In the genomic region with DNA sequence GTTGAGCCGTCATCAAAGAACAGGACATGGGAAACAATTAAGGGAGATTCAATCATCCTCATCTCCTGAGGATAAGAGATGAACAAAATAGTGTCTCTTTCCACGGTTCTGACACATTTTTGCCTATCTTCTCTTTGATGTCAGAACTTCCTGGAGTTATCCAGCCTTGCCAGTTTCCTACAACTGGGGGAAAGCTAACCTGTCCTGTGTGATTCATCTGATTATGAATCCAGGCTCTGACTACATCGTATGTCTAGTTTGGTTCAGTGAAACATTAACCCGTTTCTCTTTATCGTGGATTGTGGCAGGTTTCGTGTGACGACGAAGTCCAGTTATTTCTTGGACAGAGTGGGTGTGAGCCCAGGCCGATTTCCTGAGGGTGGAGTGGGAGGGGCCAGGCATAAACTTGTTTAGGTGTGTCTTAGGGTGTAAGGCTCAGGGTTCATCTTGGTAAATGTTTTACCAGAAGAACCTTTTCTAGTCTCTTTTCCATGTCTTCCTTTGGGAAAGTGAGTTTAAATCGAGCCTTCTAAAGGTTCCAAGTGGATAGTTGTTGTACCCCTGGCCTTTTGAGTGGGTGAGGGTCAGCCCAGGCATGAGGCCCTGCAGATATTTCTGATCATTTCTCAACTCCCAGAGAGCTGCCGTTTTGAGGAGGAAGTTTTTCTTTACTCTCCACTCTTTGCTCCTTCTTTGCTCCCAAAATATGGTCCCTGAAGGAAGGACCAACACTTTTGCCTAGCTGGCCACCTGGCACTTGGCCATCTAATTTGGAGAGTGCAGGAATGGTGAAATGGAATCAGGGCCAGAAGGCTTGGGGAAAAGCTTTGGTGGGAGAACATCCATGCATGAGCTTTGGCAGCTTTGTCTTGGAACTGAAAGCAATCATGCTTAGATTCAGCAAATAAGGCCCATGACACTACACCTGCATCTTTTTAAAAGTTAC, we compare ENCODE assay signal across 16 cellular contexts. TPM values are rescaled to one million over a fixed set of nuclear protein-coding genes. Genes with fewer than 3 reads are reported as not detected.
DNase-seq lines count a peak whose midpoint lies in the region; ATAC-seq and TF ChIP-seq lines count a peak whose summit lies in the region.
"Had no signal": no experiment of that assay in that cellular context is flagged by ENCODE, and none has a peak within 500 bp of the region (broad histone marks: within the 10 kb centered on the region; RNA-seq: fewer than 3 reads in every experiment).

No MANE protein-coding gene starts in this region.

- no peaks in the 10 kb centered on the region for H3K36me3 ChIP-seq in liver (ENCODE audit: control insufficient read depth in 4 of 4, insufficient read depth in 3 of 4, low read depth in 1 of 4, low read length in 3 of 4)
- peaks cover 0 to 9% (median 0%) of the 10 kb centered on the region in 4 donors for H3K36me3 ChIP-seq in stomach
- H3K36me3 ChIP-seq: WERI-Rb-1 had no signal

- H3K27me3 ChIP-seq in liver (ENCODE audit: control insufficient read depth in 4 of 4, insufficient read depth in 4 of 4, low read length in 3 of 4) (no peaks in the 10 kb centered on the region), stomach (no peaks in the 10 kb centered on the region)

- TF ChIP-seq RAD21 in liver (IDR thresholded peaks at IDR 0.05): peak; percentile 64 to 66

- ATAC-seq in GM21390 (IDR thresholded peaks at IDR 0.05; ENCODE audit: unreplicated experiment) (no peak), HG03521 (IDR thresholded peaks at IDR 0.05; ENCODE audit: unreplicated experiment) (no peak)
- ATAC-seq: CD8-positive, alpha-beta T cell had no signal

- DNase-seq in NCI-H2227 treated with DMSO at 0.1 percent for 48 hours (lab: John Stamatoyannopoulos, UW) (peak; percentile 71), NCI-H2227 (lab: John Stamatoyannopoulos, UW; ENCODE audit: unreplicated experiment) (no peak), dermis blood vessel endothelial cell (peak; percentile 34), stomach (peak; percentile 67), NCI-H1436 treated with DMSO at 0.1 percent for 48 hours (lab: John Stamatoyannopoulos, UW) (no peak)
- DNase-seq: activated naive CD4-positive, alpha-beta T cell; CD8-positive, alpha-beta T cell; effector CD4-positive, alpha-beta T cell; NCI-H1092; NCI-H2171; retina; stimulated activated CD4-positive, alpha-beta T cell treated with anti-CD3 and anti-CD28 coated beads, Interleukin-4, amount 100 ng/mL, for 1 hour; WERI-Rb-1 had no signal

- WGBS in liver: 27% methylated on average over 11 of the region's 11 CpGs
- WGBS in stomach, 5 donors: 26 to 46% (median 37%) methylated on average over 11 of the region's 11 CpGs

- peak overlapping the region; percentile 42 to 60 for H3K9ac ChIP-seq in liver (ENCODE audit: low read depth in 1 of 2, low read length in 2 of 2)

- intact Hi-C loops in stomach (cut with DNase I; ENCODE audit: low total_unique reads): no loop called here

- H3K4me1 ChIP-seq in liver (ENCODE audit: control insufficient read depth in 4 of 4, insufficient read depth in 4 of 4, low read length in 3 of 4): peaks cover 10 to 35% (median 24%) of the 10 kb centered on the region in 4 donors
- peaks cover 0 to 32% (median 24%) of the 10 kb centered on the region in 4 donors for H3K4me1 ChIP-seq in stomach

- H3K4me3 ChIP-seq in liver (ENCODE audit: low read depth in 1 of 3, low read length in 3 of 3): no peak overlapping the region
- no peak overlapping the region for H3K4me3 ChIP-seq in stomach

- TF ChIP-seq EP300 in stomach (IDR thresholded peaks at IDR 0.05): no peak

- peak overlapping the region; percentile 85 to 90 for H3K27ac ChIP-seq in liver (ENCODE audit: low read depth in 1 of 2, low read length in 2 of 2)
- H3K27ac ChIP-seq in stomach: peak overlapping the region; percentile 55 to 82 (median 77)
- H3K27ac ChIP-seq: WERI-Rb-1 had no signal

- TF ChIP-seq CTCF in liver (IDR thresholded peaks at IDR 0.05; ENCODE audit: low read depth, low read length, missing input control) (no peak), stomach (IDR thresholded peaks at IDR 0.05) (no peak)

- no peak for TF ChIP-seq POLR2A in stomach (IDR thresholded peaks at IDR 0.05)

- H3K9me3 ChIP-seq in liver (ENCODE audit: control insufficient read depth in 4 of 4, low read length in 3 of 4): no peaks in the 10 kb centered on the region
- H3K9me3 ChIP-seq in stomach: no peaks in the 10 kb centered on the region

TF ChIP-seq in liver, 16 proteins besides CTCF, POLR2A, EP300 and RAD21:
- peak; percentile 94 for TF ChIP-seq SP1 (IDR thresholded peaks at IDR 0.05)
- peak; percentile 87 to 92 for TF ChIP-seq RXRA (IDR thresholded peaks at IDR 0.05)
- no peak for TF ChIP-seq NR2F2 (IDR thresholded peaks at IDR 0.05)
- TF ChIP-seq HNF4A (conservative IDR thresholded peaks at IDR 0.05): peak; percentile 88 to 95
- TF ChIP-seq, protein P1, sequence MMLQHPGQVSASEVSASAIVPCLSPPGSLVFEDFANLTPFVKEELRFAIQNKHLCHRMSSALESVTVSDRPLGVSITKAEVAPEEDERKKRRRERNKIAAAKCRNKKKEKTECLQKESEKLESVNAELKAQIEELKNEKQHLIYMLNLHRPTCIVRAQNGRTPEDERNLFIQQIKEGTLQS (IDR thresholded peaks at IDR 0.05): peak; percentile 14
- peak; percentile 69 for TF ChIP-seq TAF1 (conservative IDR thresholded peaks at IDR 0.05)
- peak; percentile 14 for TF ChIP-seq FOXA2 (IDR thresholded peaks at IDR 0.05)
- peak; percentile 51 for TF ChIP-seq FOXA1 (IDR thresholded peaks at IDR 0.05)
- TF ChIP-seq YY1 (IDR thresholded peaks at IDR 0.05): peak; percentile 47
- TF ChIP-seq, protein P2, sequence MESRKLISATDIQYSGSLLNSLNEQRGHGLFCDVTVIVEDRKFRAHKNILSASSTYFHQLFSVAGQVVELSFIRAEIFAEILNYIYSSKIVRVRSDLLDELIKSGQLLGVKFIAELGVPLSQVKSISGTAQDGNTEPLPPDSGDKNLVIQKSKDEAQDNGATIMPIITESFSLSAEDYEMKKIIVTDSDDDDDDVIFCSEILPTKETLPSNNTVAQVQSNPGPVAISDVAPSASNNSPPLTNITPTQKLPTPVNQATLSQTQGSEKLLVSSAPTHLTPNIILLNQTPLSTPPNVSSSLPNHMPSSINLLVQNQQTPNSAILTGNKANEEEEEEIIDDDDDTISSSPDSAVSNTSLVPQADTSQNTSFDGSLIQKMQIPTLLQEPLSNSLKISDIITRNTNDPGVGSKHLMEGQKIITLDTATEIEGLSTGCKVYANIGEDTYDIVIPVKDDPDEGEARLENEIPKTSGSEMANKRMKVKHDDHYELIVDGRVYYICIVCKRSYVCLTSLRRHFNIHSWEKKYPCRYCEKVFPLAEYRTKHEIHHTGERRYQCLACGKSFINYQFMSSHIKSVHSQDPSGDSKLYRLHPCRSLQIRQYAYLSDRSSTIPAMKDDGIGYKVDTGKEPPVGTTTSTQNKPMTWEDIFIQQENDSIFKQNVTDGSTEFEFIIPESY (IDR thresholded peaks at IDR 0.05): peak; percentile 61
- TF ChIP-seq GABPA (IDR thresholded peaks at IDR 0.05 in 1 of 2, conservative IDR thresholded peaks at IDR 0.05 in 1 of 2): peak in 1 of 2 donors; percentile 36
- peak; percentile 83 to 90 for TF ChIP-seq JUND (IDR thresholded peaks at IDR 0.05)
- peak; percentile 70 to 94 for TF ChIP-seq EGR1 (IDR thresholded peaks at IDR 0.05; ENCODE audit: low read depth in 2 of 2)
- peak; percentile 76 for TF ChIP-seq HNF4G (IDR thresholded peaks at IDR 0.05)
- peak; percentile 91 for TF ChIP-seq MAX (IDR thresholded peaks at IDR 0.05)
- TF ChIP-seq REST (IDR thresholded peaks at IDR 0.05): peak; percentile 66

RNA-seq across cellular contexts. Expression of gene FZD5, which starts 50.4 kb away (rescaled TPM):
- 5.3 and 5.4 TPM in 2 replicates for total RNA-seq in dermis blood vessel endothelial cell
- total RNA-seq in liver: 10 to 100 TPM; 31.0 to 31.1 TPM
- polyA plus RNA-seq in liver: 10 to 100 TPM; 14.7 to 23.1 TPM
- 10 to 100 TPM; 13.4 to 62.0 (median 30.7) TPM for total RNA-seq in stomach
- 1 to 10 TPM; 2.3 to 4.8 (median 2.7) TPM for polyA plus RNA-seq in stomach

Comparison
In these comparisons a context has a peak if more than half of its experiments do, and no peak if none do; other contexts are left out.
1. DNase-seq: peak in NCI-H2227 treated with DMSO at 0.1 percent for 48 hours (single experiment), dermis blood vessel endothelial cell (single experiment) and stomach (single experiment); none in NCI-H2227 (single experiment) and NCI-H1436 treated with DMSO at 0.1 percent for 48 hours (single experiment).